In genomic region chr18:35005963-35006577, GRCh38 we compare ENCODE assay signal across 9 cellular contexts. TPM values are rescaled to one million over a fixed set of nuclear protein-coding genes. Genes with fewer than 3 reads are reported as not detected.
DNase-seq lines count a peak whose midpoint lies in the region; ATAC-seq and TF ChIP-seq lines count a peak whose summit lies in the region.
"Had no signal": no experiment of that assay in that cellular context is flagged by ENCODE, and none has a peak within 500 bp of the region (broad histone marks: within the 10 kb centered on the region; RNA-seq: fewer than 3 reads in every experiment).

No MANE protein-coding gene starts in this region.

- intact Hi-C loops in prostate gland (cut with DNase I) = loop anchor here (2.0 to 10.0 kb wide), 3 partner anchors 139 to 339 kb away; partner anchors contain the start of gene ZNF24

- no peaks in the 10 kb centered on the region for H3K36me3 Mint-ChIP-seq in CD4-positive, CD25-positive, alpha-beta regulatory T cell
- H3K36me3 Mint-ChIP-seq in WTC11 (no peaks in the 10 kb centered on the region), glutamatergic neuron (ENCODE audit: unreplicated experiment) (no peaks in the 10 kb centered on the region)

- WGBS in prostate gland = 30% methylated on average over 7 of the region's 7 CpGs

- no peak overlapping the region for H3K27ac Mint-ChIP-seq in CD4-positive, CD25-positive, alpha-beta regulatory T cell
- H3K27ac Mint-ChIP-seq in WTC11 (no peak overlapping the region), glutamatergic neuron (ENCODE audit: unreplicated experiment) (no peak overlapping the region)

- no peaks in the 10 kb centered on the region for H3K9me3 ChIP-seq in CD4-positive, CD25-positive, alpha-beta regulatory T cell (ENCODE audit: control insufficient read depth in 2 of 2, low read length in 2 of 2)
- H3K9me3 ChIP-seq in prostate gland = no peaks in the 10 kb centered on the region
- H3K9me3 ChIP-seq: SJSA1 had no signal

- no peak for TF ChIP-seq POLR2A in prostate gland (IDR thresholded peaks at IDR 0.05)

- CTCF ChIA-PET in WTC11 (lab: Charles Lee) = interaction anchor here (0.6 to 2.4 kb wide), 16 partner anchors 15 to 392 kb away, joined by 3 to 26 read pairs (median 4); partner anchors contain the start of gene ZSCAN30

- no peaks in the 10 kb centered on the region for H3K9me3 Mint-ChIP-seq in CD4-positive, CD25-positive, alpha-beta regulatory T cell
- no peaks in the 10 kb centered on the region for H3K9me3 Mint-ChIP-seq in WTC11
- H3K9me3 Mint-ChIP-seq in glutamatergic neuron (ENCODE audit: unreplicated experiment) = no peaks in the 10 kb centered on the region

- peak; percentile 64 to 77 for ATAC-seq in CD4-positive, CD25-positive, alpha-beta regulatory T cell (ENCODE audit: low read depth in 2 of 2)
- ATAC-seq in GM18867 (IDR thresholded peaks at IDR 0.05; ENCODE audit: unreplicated experiment) (peak; percentile 91), HG03095 (IDR thresholded peaks at IDR 0.05; ENCODE audit: unreplicated experiment) (peak; percentile 73), WTC11 (peak; percentile 90)

- peaks cover 6% of the 10 kb centered on the region for H3K27me3 ChIP-seq in CD4-positive, CD25-positive, alpha-beta regulatory T cell (ENCODE audit: control insufficient read depth, insufficient read depth, low read length)
- H3K27me3 ChIP-seq in prostate gland (replicated peaks; ENCODE audit: insufficient read depth) = no peaks in the 10 kb centered on the region
- H3K27me3 ChIP-seq: SJSA1 had no signal

- H3K4me3 ChIP-seq in CD4-positive, CD25-positive, alpha-beta regulatory T cell (ENCODE audit: low read depth, low read length) = no peak overlapping the region
- H3K4me3 ChIP-seq in prostate gland = no peak overlapping the region
- H3K4me3 ChIP-seq: SJSA1 had no signal

- POLR2A ChIA-PET in WTC11 (lab: Charles Lee) = no interaction called here

- TF ChIP-seq CTCF in WTC11 (IDR thresholded peaks at IDR 0.05) (no peak), glutamatergic neuron (IDR thresholded peaks at IDR 0.05; ENCODE audit: partially characterized antibody, unreplicated experiment) (peak; percentile 32), prostate gland (IDR thresholded peaks at IDR 0.05) (peak; percentile 20 to 63 (median 54))

- peak in 2 of 3 donors; percentile 62 to 70 for DNase-seq in CD4-positive, CD25-positive, alpha-beta regulatory T cell
- DNase-seq in NCI-H2081 treated with DMSO at 0.1 percent for 48 hours (lab: John Stamatoyannopoulos, UW) (peak; percentile 3), WTC11 (ENCODE audit: low spot score) (no peak), glutamatergic neuron (no peak), prostate gland (ENCODE audit: low spot score) (peak; percentile 12), NCI-H2107 treated with DMSO at 0.1 percent for 48 hours (lab: John Stamatoyannopoulos, UW; ENCODE audit: unreplicated experiment) (no peak)

- H3K4me3 Mint-ChIP-seq in CD4-positive, CD25-positive, alpha-beta regulatory T cell = no peak overlapping the region
- no peak overlapping the region for H3K4me3 Mint-ChIP-seq in WTC11
- H3K4me3 Mint-ChIP-seq in glutamatergic neuron (ENCODE audit: unreplicated experiment) = no peak overlapping the region

- H3K27me3 Mint-ChIP-seq in CD4-positive, CD25-positive, alpha-beta regulatory T cell = peaks cover 32% of the 10 kb centered on the region
- H3K27me3 Mint-ChIP-seq in WTC11 (ENCODE audit: low read depth) (no peaks in the 10 kb centered on the region), glutamatergic neuron (ENCODE audit: unreplicated experiment) (no peaks in the 10 kb centered on the region)

- no peaks in the 10 kb centered on the region for H3K36me3 ChIP-seq in CD4-positive, CD25-positive, alpha-beta regulatory T cell (ENCODE audit: control insufficient read depth, insufficient read depth, low read length)
- no peaks in the 10 kb centered on the region for H3K36me3 ChIP-seq in prostate gland
- H3K36me3 ChIP-seq: SJSA1 had no signal

- no peaks in the 10 kb centered on the region for H3K4me1 ChIP-seq in CD4-positive, CD25-positive, alpha-beta regulatory T cell (ENCODE audit: control insufficient read depth, insufficient read depth, low read length, poor library complexity, severe bottlenecking)
- H3K4me1 ChIP-seq in prostate gland (replicated peaks) = no peaks in the 10 kb centered on the region
- H3K4me1 ChIP-seq: SJSA1 had no signal

- H3K4me1 Mint-ChIP-seq in CD4-positive, CD25-positive, alpha-beta regulatory T cell = no peaks in the 10 kb centered on the region
- H3K4me1 Mint-ChIP-seq in WTC11 = no peaks in the 10 kb centered on the region
- no peaks in the 10 kb centered on the region for H3K4me1 Mint-ChIP-seq in glutamatergic neuron (ENCODE audit: low read depth, unreplicated experiment)

- no peak overlapping the region for H3K27ac ChIP-seq in CD4-positive, CD25-positive, alpha-beta regulatory T cell (ENCODE audit: insufficient read depth, low read length, poor library complexity, severe bottlenecking)
- H3K27ac ChIP-seq in prostate gland = no peak overlapping the region
- H3K27ac ChIP-seq: SJSA1 had no signal

TF ChIP-seq in WTC11, 78 proteins besides CTCF, POLR2A, EP300 and RAD21 (continues in another document):
- no peak for TF ChIP-seq ARID4B (CRISPR knock-in tag; IDR thresholded peaks at IDR 0.05; ENCODE audit: borderline replicate concordance)
- TF ChIP-seq, protein P1, sequence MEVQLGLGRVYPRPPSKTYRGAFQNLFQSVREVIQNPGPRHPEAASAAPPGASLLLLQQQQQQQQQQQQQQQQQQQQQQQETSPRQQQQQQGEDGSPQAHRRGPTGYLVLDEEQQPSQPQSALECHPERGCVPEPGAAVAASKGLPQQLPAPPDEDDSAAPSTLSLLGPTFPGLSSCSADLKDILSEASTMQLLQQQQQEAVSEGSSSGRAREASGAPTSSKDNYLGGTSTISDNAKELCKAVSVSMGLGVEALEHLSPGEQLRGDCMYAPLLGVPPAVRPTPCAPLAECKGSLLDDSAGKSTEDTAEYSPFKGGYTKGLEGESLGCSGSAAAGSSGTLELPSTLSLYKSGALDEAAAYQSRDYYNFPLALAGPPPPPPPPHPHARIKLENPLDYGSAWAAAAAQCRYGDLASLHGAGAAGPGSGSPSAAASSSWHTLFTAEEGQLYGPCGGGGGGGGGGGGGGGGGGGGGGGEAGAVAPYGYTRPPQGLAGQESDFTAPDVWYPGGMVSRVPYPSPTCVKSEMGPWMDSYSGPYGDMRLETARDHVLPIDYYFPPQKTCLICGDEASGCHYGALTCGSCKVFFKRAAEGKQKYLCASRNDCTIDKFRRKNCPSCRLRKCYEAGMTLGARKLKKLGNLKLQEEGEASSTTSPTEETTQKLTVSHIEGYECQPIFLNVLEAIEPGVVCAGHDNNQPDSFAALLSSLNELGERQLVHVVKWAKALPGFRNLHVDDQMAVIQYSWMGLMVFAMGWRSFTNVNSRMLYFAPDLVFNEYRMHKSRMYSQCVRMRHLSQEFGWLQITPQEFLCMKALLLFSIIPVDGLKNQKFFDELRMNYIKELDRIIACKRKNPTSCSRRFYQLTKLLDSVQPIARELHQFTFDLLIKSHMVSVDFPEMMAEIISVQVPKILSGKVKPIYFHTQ (CRISPR knock-in tag; IDR thresholded peaks at IDR 0.05) = no peak
- TF ChIP-seq, protein P2, sequence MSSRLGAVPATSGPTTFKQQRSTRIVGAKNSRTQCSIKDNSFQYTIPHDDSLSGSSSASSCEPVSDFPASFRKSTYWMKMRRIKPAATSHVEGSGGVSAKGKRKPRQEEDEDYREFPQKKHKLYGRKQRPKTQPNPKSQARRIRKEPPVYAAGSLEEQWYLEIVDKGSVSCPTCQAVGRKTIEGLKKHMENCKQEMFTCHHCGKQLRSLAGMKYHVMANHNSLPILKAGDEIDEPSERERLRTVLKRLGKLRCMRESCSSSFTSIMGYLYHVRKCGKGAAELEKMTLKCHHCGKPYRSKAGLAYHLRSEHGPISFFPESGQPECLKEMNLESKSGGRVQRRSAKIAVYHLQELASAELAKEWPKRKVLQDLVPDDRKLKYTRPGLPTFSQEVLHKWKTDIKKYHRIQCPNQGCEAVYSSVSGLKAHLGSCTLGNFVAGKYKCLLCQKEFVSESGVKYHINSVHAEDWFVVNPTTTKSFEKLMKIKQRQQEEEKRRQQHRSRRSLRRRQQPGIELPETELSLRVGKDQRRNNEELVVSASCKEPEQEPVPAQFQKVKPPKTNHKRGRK (CRISPR knock-in tag; IDR thresholded peaks at IDR 0.05; ENCODE audit: borderline replicate concordance) = no peak

RNA-seq across cellular contexts. Expression of gene MAPRE2, which starts 35.1 kb away (rescaled TPM):
- 82.5 TPM for total RNA-seq in CD4-positive, CD25-positive, alpha-beta regulatory T cell
- 10 to 100 TPM; 62.2 to 74.3 (median 66.6) TPM for polyA plus RNA-seq in CD4-positive, CD25-positive, alpha-beta regulatory T cell
- 20.4 to 21.2 TPM (median 20.8 TPM) in 3 replicates for total RNA-seq in WTC11 (2021)
- total RNA-seq in glutamatergic neuron (ENCODE audit: unreplicated experiment) = 127 TPM
- total RNA-seq in prostate gland = 10 to 100 TPM; 16.1 to 17.2 TPM

Comparison
In these comparisons a context has a peak if more than half of its experiments do, and no peak if none do; other contexts are left out.
1. DNase-seq: peak in CD4-positive, CD25-positive, alpha-beta regulatory T cell (2 of 3), NCI-H2081 treated with DMSO at 0.1 percent for 48 hours (single experiment) and prostate gland (single experiment); none in WTC11 (single experiment), glutamatergic neuron (single experiment) and NCI-H2107 treated with DMSO at 0.1 percent for 48 hours (single experiment).
2. Peak in every context shown above with its lines, with median percentiles within 50 percentile points of each other: ATAC-seq.